Comparison of ENCODE assay signal across 8 cellular contexts in genomic region chr2:144325086-144325485, GRCh38.
A peak's percentile ranks its signal among the peaks of the same experiment; 100 is the strongest.
DNase-seq lines count a peak whose midpoint lies in the region; ATAC-seq and TF ChIP-seq lines count a peak whose summit lies in the region.

No MANE protein-coding gene starts in this region.

- CTCF ChIA-PET in SK-N-SH (lab: Yijun Ruan, JAX) = no interaction called here
- CTCF ChIA-PET in mammary epithelial cell (lab: Charles Lee; ENCODE audit: low non-redundant PET) = no interaction called here

- H3K36me3 Mint-ChIP-seq in activated naive CD4-positive, alpha-beta T cell treated with anti-CD3 and anti-CD28 coated beads, Interleukin-2, amount 50 U/mL, for 24 hours = peaks cover 5% of the 10 kb centered on the region

- H3K9me2 ChIP-seq in SK-N-SH = no peaks in the 10 kb centered on the region

- H3K27ac Mint-ChIP-seq in activated naive CD4-positive, alpha-beta T cell treated with anti-CD3 and anti-CD28 coated beads, Interleukin-2, amount 50 U/mL, for 24 hours = peak overlapping the region; percentile 37

- H3K4me3 ChIP-seq in left ventricle myocardium inferior (no peak overlapping the region), right cardiac atrium (ENCODE audit: low read length) (no peak overlapping the region), SK-N-SH (ENCODE audit: low read depth in 2 of 2, low read length in 1 of 2) (no peak overlapping the region), mammary epithelial cell (replicated peaks in 1 of 3; ENCODE audit: insufficient read depth in 1 of 3, low read depth in 2 of 3, low read length in 3 of 3) (no peak overlapping the region)

- ATAC-seq in right cardiac atrium = no peak
- peak; percentile 68 for ATAC-seq in HG03196 (IDR thresholded peaks at IDR 0.05; ENCODE audit: unreplicated experiment)
- peak; percentile 86 for ATAC-seq in stimulated activated naive CD8-positive, alpha-beta T cell treated with anti-CD3 and anti-CD28 coated beads, Interleukin-15, Interleukin-2, amounts not matched to agents 100 U/mL and 50 U/mL, for 24 hours

- H3K79me2 ChIP-seq in SK-N-SH (ENCODE audit: insufficient read depth) = peaks cover 5% of the 10 kb centered on the region
- peaks cover 33% of the 10 kb centered on the region for H3K79me2 ChIP-seq in mammary epithelial cell (ENCODE audit: insufficient read depth, low read length)

- H3K4me1 Mint-ChIP-seq in activated naive CD4-positive, alpha-beta T cell treated with anti-CD3 and anti-CD28 coated beads, Interleukin-2, amount 50 U/mL, for 24 hours = peaks cover 48% of the 10 kb centered on the region

- no TSS peak for BruUV-seq in mammary epithelial cell (replicated peaks; lab: Mats Ljungman, UMichigan)

- H3F3A ChIP-seq in SK-N-SH (replicated peaks; ENCODE audit: insufficient read depth) = peaks cover 6% of the 10 kb centered on the region

- TF ChIP-seq EP300 in SK-N-SH (IDR thresholded peaks at IDR 0.05; ENCODE audit: borderline replicate concordance in 1 of 2, low read depth in 1 of 2, low read length in 1 of 2) = no peak

- H3K9me3 ChIP-seq in left ventricle myocardium inferior (replicated peaks) (peaks cover 9% of the 10 kb centered on the region), right cardiac atrium (ENCODE audit: control insufficient read depth, low read length) (no peaks in the 10 kb centered on the region), SK-N-SH (no peaks in the 10 kb centered on the region), mammary epithelial cell (replicated peaks; ENCODE audit: insufficient read depth, low read length) (no peaks in the 10 kb centered on the region)

- in situ Hi-C loops in mammary epithelial cell (cut with MboI; ENCODE audit: low sequenced_read_pairs in 2 of 2) = no loop called here

- H3K9me3 Mint-ChIP-seq in activated naive CD4-positive, alpha-beta T cell treated with anti-CD3 and anti-CD28 coated beads, Interleukin-2, amount 50 U/mL, for 24 hours = no peaks in the 10 kb centered on the region

- DNase-seq in left ventricle myocardium inferior = no peak
- DNase-seq in right cardiac atrium = no peak
- DNase-seq in stimulated activated naive CD8-positive, alpha-beta T cell treated with anti-CD3 and anti-CD28 coated beads, Interleukin-15, Interleukin-2, amounts not matched to agents 100 U/mL and 50 U/mL, for 24 hours = peak; percentile 50
- no peak for DNase-seq in SK-N-SH
- no peak for DNase-seq in mammary epithelial cell
- no peak for DNase-seq in erythroblast (lab: John Stamatoyannopoulos, UW)

- WGBS in right cardiac atrium = 75% methylated on average over 3 of the region's 3 CpGs
- WGBS in SK-N-SH (ENCODE audit: low lambda C conversion rate) = 82% methylated on average over 3 of the region's 3 CpGs
- 83% methylated on average over 3 of the region's 3 CpGs for WGBS in mammary epithelial cell (ENCODE audit: low coverage, missing lambda C conversion rate)

- H2AFZ ChIP-seq in SK-N-SH (ENCODE audit: low read depth) (no peak overlapping the region), mammary epithelial cell (ENCODE audit: low read depth, low read length) (no peak overlapping the region)

- H3K27me3 ChIP-seq in left ventricle myocardium inferior (ENCODE audit: low read depth) (no peaks in the 10 kb centered on the region), right cardiac atrium (ENCODE audit: control insufficient read depth, insufficient read depth) (no peaks in the 10 kb centered on the region), SK-N-SH (ENCODE audit: insufficient read depth) (no peaks in the 10 kb centered on the region), mammary epithelial cell (ENCODE audit: insufficient read depth, low read length) (no peaks in the 10 kb centered on the region)

- H3K36me3 ChIP-seq in left ventricle myocardium inferior (no peaks in the 10 kb centered on the region), SK-N-SH (replicated peaks in 1 of 2; ENCODE audit: control insufficient read depth in 1 of 2, insufficient read depth in 2 of 2, low read length in 1 of 2) (no peaks in the 10 kb centered on the region), mammary epithelial cell (ENCODE audit: insufficient read depth, low read length) (no peaks in the 10 kb centered on the region)

- H3K4me3 Mint-ChIP-seq in activated naive CD4-positive, alpha-beta T cell treated with anti-CD3 and anti-CD28 coated beads, Interleukin-2, amount 50 U/mL, for 24 hours = peak overlapping the region; percentile 30

- H4K20me1 ChIP-seq in SK-N-SH (ENCODE audit: insufficient read depth) = no peaks in the 10 kb centered on the region
- H4K20me1 ChIP-seq in mammary epithelial cell (ENCODE audit: insufficient read depth, low read length) = no peaks in the 10 kb centered on the region

- H3K4me1 ChIP-seq in left ventricle myocardium inferior (peaks cover 20% of the 10 kb centered on the region), right cardiac atrium (ENCODE audit: control insufficient read depth, insufficient read depth, low read length) (peaks cover 4% of the 10 kb centered on the region), SK-N-SH (ENCODE audit: control insufficient read depth in 1 of 2, insufficient read depth in 2 of 2, low read depth in 1 of 2, low read length in 1 of 2) (peaks cover 4 to 5% of the 10 kb centered on the region in 2 experiments; a peak in 3 of 4 replicates), mammary epithelial cell (ENCODE audit: insufficient read depth, low read length) (peaks cover 22% of the 10 kb centered on the region)

- H3K27ac ChIP-seq in left ventricle myocardium inferior (replicated peaks) (peak overlapping the region; percentile 29), right cardiac atrium (ENCODE audit: low read length) (no peak overlapping the region), SK-N-SH (ENCODE audit: low read depth in 2 of 2, low read length in 1 of 2) (no peak overlapping the region), mammary epithelial cell (ENCODE audit: insufficient read depth, low read depth, low read length) (no peak overlapping the region)

- dilution Hi-C loops in mammary epithelial cell (cut with HindIII; ENCODE audit: low sequenced_read_pairs) = no loop called here

- intact Hi-C loops in left ventricle myocardium inferior (cut with micrococcal nuclease) = loop anchor here (10.0 kb wide), 1 partner anchor 190 kb away; no protein-coding TSS in a partner anchor
- intact Hi-C loops in right cardiac atrium (cut with DNase I) = no loop called here
- intact Hi-C loops in mammary epithelial cell (cut with micrococcal nuclease) = no loop called here

- TF ChIP-seq POLR2A in erythroblast (IDR thresholded peaks at IDR 0.05; ENCODE audit: low read length) = no peak

- no peak for TF ChIP-seq RAD21 in SK-N-SH (IDR thresholded peaks at IDR 0.05; ENCODE audit: low read length)

- H3K4me2 ChIP-seq in SK-N-SH (no peak overlapping the region), mammary epithelial cell (ENCODE audit: insufficient read depth, low read depth, low read length) (no peak overlapping the region)

- H3K9ac ChIP-seq in SK-N-SH (no peak overlapping the region), mammary epithelial cell (ENCODE audit: insufficient read depth, low read length) (no peak overlapping the region)

- TF ChIP-seq CTCF in left ventricle myocardium inferior (IDR thresholded peaks at IDR 0.05; ENCODE audit: borderline replicate concordance) = no peak
- no peak for TF ChIP-seq CTCF in SK-N-SH (IDR thresholded peaks at IDR 0.05)
- TF ChIP-seq CTCF in mammary epithelial cell (conservative IDR thresholded peaks at IDR 0.05 in 1 of 2, IDR thresholded peaks at IDR 0.05 in 1 of 2; ENCODE audit: extremely low read depth in 1 of 2, insufficient read depth in 1 of 2, low read depth in 1 of 2, low read length in 2 of 2) = no peak

- no peaks in the 10 kb centered on the region for H3K27me3 Mint-ChIP-seq in activated naive CD4-positive, alpha-beta T cell treated with anti-CD3 and anti-CD28 coated beads, Interleukin-2, amount 50 U/mL, for 24 hours

- POLR2A ChIA-PET in SK-N-SH (lab: Yijun Ruan, JAX) = no interaction called here

TF ChIP-seq in SK-N-SH, 30 proteins besides CTCF, POLR2A, EP300 and RAD21 (continues in another document):
- TF ChIP-seq SMC3 (IDR thresholded peaks at IDR 0.05; ENCODE audit: low read depth, low read length) = no peak
- TF ChIP-seq PBX3 (IDR thresholded peaks at IDR 0.05) = no peak
- TF ChIP-seq REST (IDR thresholded peaks at IDR 0.05; ENCODE audit: low read depth, low read length) = no peak

Comparison
In these comparisons a context has a peak if more than half of its experiments do, and no peak if none do; other contexts are left out.
1. ATAC-seq: peak in HG03196 (single experiment) and stimulated activated naive CD8-positive, alpha-beta T cell treated with anti-CD3 and anti-CD28 coated beads, Interleukin-15, Interleukin-2, amounts not matched to agents 100 U/mL and 50 U/mL, for 24 hours (single experiment); none in right cardiac atrium (0 of 2).